ENCODE assay signal across 8 cellular contexts in genomic region chr1:26994020-26994745, GRCh38. TPM values are rescaled to one million over a fixed set of nuclear protein-coding genes. Genes with fewer than 3 reads are reported as not detected.
DNase-seq lines count a peak whose midpoint lies in the region; ATAC-seq and TF ChIP-seq lines count a peak whose summit lies in the region.

No MANE protein-coding gene starts in this region.

- peaks cover 0 to 41% (median 22%) of the 10 kb centered on the region in 3 donors for H3K27me3 ChIP-seq in psoas muscle (ENCODE audit: insufficient read depth in 3 of 3, low read length in 2 of 3)

- intact Hi-C loops in psoas muscle (cut with DNase I) = no loop called here

- no peaks in the 10 kb centered on the region for H3K9me3 ChIP-seq in psoas muscle

- POLR2A ChIA-PET in activated CD8-positive, alpha-beta T cell treated with anti-CD3 and anti-CD28 coated beads, Interleukin-2, amount 10 ng/mL, durations not matched to agents 7 days and 5 days (lab: Charles Lee) = no interaction called here

- WGBS in psoas muscle, 3 donors = 0 to 1% (median 1%) methylated on average over 31 to 95 of the region's 95 CpGs

- H3K36me3 Mint-ChIP-seq in activated CD8-positive, alpha-beta T cell treated with anti-CD3 and anti-CD28 coated beads, Interleukin-2, amount 10 ng/mL, durations not matched to agents 7 days and 5 days (ENCODE audit: low read depth) = no peaks in the 10 kb centered on the region

- H3K27ac Mint-ChIP-seq in activated CD8-positive, alpha-beta T cell treated with anti-CD3 and anti-CD28 coated beads, Interleukin-2, amount 10 ng/mL, durations not matched to agents 7 days and 5 days = no peak overlapping the region

- peak overlapping the region; percentile 79 for H3K4me3 ChIP-seq in fibroblast of villous mesenchyme (ENCODE audit: low read depth, low read length)
- H3K4me3 ChIP-seq in psoas muscle = peak overlapping the region; percentile 73

- H3K36me3 ChIP-seq in psoas muscle (ENCODE audit: insufficient read depth in 1 of 2, low read depth in 1 of 2) = no peaks in the 10 kb centered on the region

- H3K4me3 Mint-ChIP-seq in activated CD8-positive, alpha-beta T cell treated with anti-CD3 and anti-CD28 coated beads, Interleukin-2, amount 10 ng/mL, durations not matched to agents 7 days and 5 days = peak overlapping the region; percentile 60

- no peak overlapping the region for H3K27ac ChIP-seq in psoas muscle

- H3K27me3 Mint-ChIP-seq in activated CD8-positive, alpha-beta T cell treated with anti-CD3 and anti-CD28 coated beads, Interleukin-2, amount 10 ng/mL, durations not matched to agents 7 days and 5 days (ENCODE audit: low read depth) = peaks cover 58% of the 10 kb centered on the region

- peak; percentile 13 for ATAC-seq in HG02763 (IDR thresholded peaks at IDR 0.05; ENCODE audit: unreplicated experiment)
- ATAC-seq in activated CD8-positive, alpha-beta T cell treated with anti-CD3 and anti-CD28 coated beads, Interleukin-2, amount 10 ng/mL, durations not matched to agents 7 days and 5 days = peak; percentile 35
- ATAC-seq in psoas muscle = peak in 3 of 4 donors; percentile 10 to 24 (median 23)
- no peak for ATAC-seq in GM21423 (IDR thresholded peaks at IDR 0.05; ENCODE audit: unreplicated experiment)

- TF ChIP-seq CTCF in fibroblast of villous mesenchyme (IDR thresholded peaks at IDR 0.05; ENCODE audit: insufficient read depth, low read depth, low read length) = no peak
- TF ChIP-seq CTCF in psoas muscle (IDR thresholded peaks at IDR 0.05) = no peak

- H3K4me1 ChIP-seq in psoas muscle = peaks cover 5% of the 10 kb centered on the region

- H3K9me3 Mint-ChIP-seq in activated CD8-positive, alpha-beta T cell treated with anti-CD3 and anti-CD28 coated beads, Interleukin-2, amount 10 ng/mL, durations not matched to agents 7 days and 5 days (ENCODE audit: insufficient read depth) = no peaks in the 10 kb centered on the region

- peaks cover 19% of the 10 kb centered on the region for H3K4me1 Mint-ChIP-seq in activated CD8-positive, alpha-beta T cell treated with anti-CD3 and anti-CD28 coated beads, Interleukin-2, amount 10 ng/mL, durations not matched to agents 7 days and 5 days (ENCODE audit: low read depth)

- DNase-seq in COLO668 (lab: John Stamatoyannopoulos, UW; ENCODE audit: unreplicated experiment) (peak; percentile 81), fibroblast of villous mesenchyme (ENCODE audit: low read depth) (no peak), psoas muscle (no peak), NCI-H2171 (lab: John Stamatoyannopoulos, UW) (no peak), foreskin melanocyte (no peak)
- peak; percentile 34 for DNase-seq in activated CD8-positive, alpha-beta T cell treated with anti-CD3 and anti-CD28 coated beads, Interleukin-2, amount 10 ng/mL, durations not matched to agents 7 days and 5 days

- CTCF ChIA-PET in activated CD8-positive, alpha-beta T cell treated with anti-CD3 and anti-CD28 coated beads, Interleukin-2, amount 10 ng/mL, durations not matched to agents 7 days and 5 days (lab: Charles Lee) = interaction anchor here (0.6 to 6.4 kb wide), 6 partner anchors 15 to 1245 kb away, joined by 3 to 66 read pairs (median 4); no protein-coding TSS in a partner anchor

RNA-seq across cellular contexts. Expression of gene TRNP1, which starts 0.7 kb away (rescaled TPM):
- total RNA-seq in activated CD8-positive, alpha-beta T cell treated with anti-CD3 and anti-CD28 coated beads, Interleukin-2, amount 10 ng/mL, durations not matched to agents 7 days and 5 days = not detected
- total RNA-seq in fibroblast of villous mesenchyme (13.2 and 27.6 TPM in 2 replicates), psoas muscle (1 to 10 TPM in 3 of 4 donors, under 1 TPM in 1; 0.84 to 3.8 (median 1.4) TPM)
- polyA plus RNA-seq in psoas muscle = 1 to 10 TPM; 1.1 to 1.6 (median 1.6) TPM

RNA-seq across cellular contexts. Expression of gene TENT5B, which starts 18.5 kb away (rescaled TPM):
- total RNA-seq in activated CD8-positive, alpha-beta T cell treated with anti-CD3 and anti-CD28 coated beads, Interleukin-2, amount 10 ng/mL, durations not matched to agents 7 days and 5 days = not detected
- total RNA-seq in fibroblast of villous mesenchyme (9.7 and 15.5 TPM in 2 replicates), psoas muscle (1 to 10 TPM in 3 of 4 donors, under 1 TPM in 1; 0.20 to 2.3 (median 1.7) TPM)
- polyA plus RNA-seq in psoas muscle = 1 to 10 TPM in 1 of 3 donors, under 1 TPM in 2; 0.70 to 2.5 (median 0.74) TPM

RNA-seq across cellular contexts. Expression of gene KDF1, which starts 33.9 kb away (rescaled TPM):
- not detected for total RNA-seq in activated CD8-positive, alpha-beta T cell treated with anti-CD3 and anti-CD28 coated beads, Interleukin-2, amount 10 ng/mL, durations not matched to agents 7 days and 5 days
- total RNA-seq in fibroblast of villous mesenchyme = not detected in 2 replicates
- total RNA-seq in psoas muscle = not detected
- under 1 TPM in 1 of 3 donors, not detected in 2; 0.01 TPM for polyA plus RNA-seq in psoas muscle

Comparison
In these comparisons a context has a peak if more than half of its experiments do, and no peak if none do; other contexts are left out.
1. DNase-seq: peak in COLO668 (single experiment) and activated CD8-positive, alpha-beta T cell treated with anti-CD3 and anti-CD28 coated beads, Interleukin-2, amount 10 ng/mL, durations not matched to agents 7 days and 5 days (single experiment); none in fibroblast of villous mesenchyme (single experiment), psoas muscle (0 of 2), NCI-H2171 (single experiment) and foreskin melanocyte (single experiment).